1 cellular context compared by ENCODE assay signal in the genomic region with DNA sequence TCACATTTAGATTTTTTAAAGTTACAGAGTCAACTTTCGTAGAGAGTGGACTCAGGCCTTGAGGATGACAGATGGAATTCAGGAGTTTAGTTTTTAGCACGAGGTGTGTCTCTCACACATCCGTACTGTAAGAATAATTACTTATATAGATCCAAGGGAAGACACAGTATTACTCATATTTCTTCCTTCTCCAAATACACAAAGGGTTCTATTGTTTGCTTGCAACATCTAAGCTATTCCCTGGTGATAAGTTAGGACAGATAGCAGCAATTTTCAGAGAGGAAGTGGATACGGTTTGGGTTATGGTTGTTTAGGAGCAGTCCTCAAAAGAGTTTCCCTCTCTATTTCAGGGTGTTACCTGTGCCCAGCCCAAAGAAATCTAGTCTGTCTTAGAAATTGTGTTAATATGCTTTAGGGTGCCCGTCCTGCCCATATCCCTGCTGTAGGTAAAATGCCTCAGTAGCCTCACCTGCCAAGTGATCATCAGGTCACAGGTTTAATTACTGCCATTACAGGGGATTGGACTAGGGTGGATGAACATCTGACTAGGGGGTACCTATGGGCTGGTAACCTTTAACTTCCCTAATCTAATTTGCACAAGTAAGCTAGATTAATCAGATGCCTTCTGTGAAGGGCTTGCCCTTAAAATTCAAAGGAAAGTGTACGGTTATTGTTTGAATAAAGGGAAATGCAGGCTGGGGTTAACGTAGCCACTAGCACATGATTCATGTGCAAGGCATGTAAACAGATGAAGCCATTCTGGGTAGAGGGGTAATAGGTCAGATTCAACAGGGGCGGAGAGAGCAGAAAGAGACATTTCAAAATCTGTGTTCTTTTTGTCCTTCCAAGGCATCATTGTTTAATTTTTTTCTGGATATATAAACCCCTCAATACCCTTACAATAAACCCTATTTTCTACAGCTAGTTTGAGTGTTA.
TF ChIP-seq lines count a peak whose summit lies in the region.

No MANE protein-coding gene starts in this region.

TF ChIP-seq in SK-N-SH, 30 proteins besides CTCF, POLR2A, EP300 and RAD21 (continued from another document):
- TF ChIP-seq, protein P1, sequence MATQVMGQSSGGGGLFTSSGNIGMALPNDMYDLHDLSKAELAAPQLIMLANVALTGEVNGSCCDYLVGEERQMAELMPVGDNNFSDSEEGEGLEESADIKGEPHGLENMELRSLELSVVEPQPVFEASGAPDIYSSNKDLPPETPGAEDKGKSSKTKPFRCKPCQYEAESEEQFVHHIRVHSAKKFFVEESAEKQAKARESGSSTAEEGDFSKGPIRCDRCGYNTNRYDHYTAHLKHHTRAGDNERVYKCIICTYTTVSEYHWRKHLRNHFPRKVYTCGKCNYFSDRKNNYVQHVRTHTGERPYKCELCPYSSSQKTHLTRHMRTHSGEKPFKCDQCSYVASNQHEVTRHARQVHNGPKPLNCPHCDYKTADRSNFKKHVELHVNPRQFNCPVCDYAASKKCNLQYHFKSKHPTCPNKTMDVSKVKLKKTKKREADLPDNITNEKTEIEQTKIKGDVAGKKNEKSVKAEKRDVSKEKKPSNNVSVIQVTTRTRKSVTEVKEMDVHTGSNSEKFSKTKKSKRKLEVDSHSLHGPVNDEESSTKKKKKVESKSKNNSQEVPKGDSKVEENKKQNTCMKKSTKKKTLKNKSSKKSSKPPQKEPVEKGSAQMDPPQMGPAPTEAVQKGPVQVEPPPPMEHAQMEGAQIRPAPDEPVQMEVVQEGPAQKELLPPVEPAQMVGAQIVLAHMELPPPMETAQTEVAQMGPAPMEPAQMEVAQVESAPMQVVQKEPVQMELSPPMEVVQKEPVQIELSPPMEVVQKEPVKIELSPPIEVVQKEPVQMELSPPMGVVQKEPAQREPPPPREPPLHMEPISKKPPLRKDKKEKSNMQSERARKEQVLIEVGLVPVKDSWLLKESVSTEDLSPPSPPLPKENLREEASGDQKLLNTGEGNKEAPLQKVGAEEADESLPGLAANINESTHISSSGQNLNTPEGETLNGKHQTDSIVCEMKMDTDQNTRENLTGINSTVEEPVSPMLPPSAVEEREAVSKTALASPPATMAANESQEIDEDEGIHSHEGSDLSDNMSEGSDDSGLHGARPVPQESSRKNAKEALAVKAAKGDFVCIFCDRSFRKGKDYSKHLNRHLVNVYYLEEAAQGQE (IDR thresholded peaks at IDR 0.05; ENCODE audit: low read depth, low read length): no peak
- TF ChIP-seq GATA2 (CRISPR knock-in tag; IDR thresholded peaks at IDR 0.05) (no peak), GABPA (IDR thresholded peaks at IDR 0.05; ENCODE audit: low read depth) (no peak), MEF2A (IDR thresholded peaks at IDR 0.05; ENCODE audit: borderline replicate concordance, low read depth) (no peak), NFIC (IDR thresholded peaks at IDR 0.05; ENCODE audit: borderline replicate concordance) (no peak), EZH2phosphoT487 (IDR thresholded peaks at IDR 0.05; ENCODE audit: borderline replicate concordance, low read depth) (no peak), RXRA (IDR thresholded peaks at IDR 0.05; ENCODE audit: borderline replicate concordance, low read depth) (0 out of 2 replicates have a peak, but pooled peaks have one; percentile 42), JUND (IDR thresholded peaks at IDR 0.05) (peak; percentile 50)
- TF ChIP-seq, protein P2, sequence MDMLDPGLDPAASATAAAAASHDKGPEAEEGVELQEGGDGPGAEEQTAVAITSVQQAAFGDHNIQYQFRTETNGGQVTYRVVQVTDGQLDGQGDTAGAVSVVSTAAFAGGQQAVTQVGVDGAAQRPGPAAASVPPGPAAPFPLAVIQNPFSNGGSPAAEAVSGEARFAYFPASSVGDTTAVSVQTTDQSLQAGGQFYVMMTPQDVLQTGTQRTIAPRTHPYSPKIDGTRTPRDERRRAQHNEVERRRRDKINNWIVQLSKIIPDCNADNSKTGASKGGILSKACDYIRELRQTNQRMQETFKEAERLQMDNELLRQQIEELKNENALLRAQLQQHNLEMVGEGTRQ (IDR thresholded peaks at IDR 0.05; ENCODE audit: borderline replicate concordance, low read depth, low read length): no peak
- TF ChIP-seq, protein P3, sequence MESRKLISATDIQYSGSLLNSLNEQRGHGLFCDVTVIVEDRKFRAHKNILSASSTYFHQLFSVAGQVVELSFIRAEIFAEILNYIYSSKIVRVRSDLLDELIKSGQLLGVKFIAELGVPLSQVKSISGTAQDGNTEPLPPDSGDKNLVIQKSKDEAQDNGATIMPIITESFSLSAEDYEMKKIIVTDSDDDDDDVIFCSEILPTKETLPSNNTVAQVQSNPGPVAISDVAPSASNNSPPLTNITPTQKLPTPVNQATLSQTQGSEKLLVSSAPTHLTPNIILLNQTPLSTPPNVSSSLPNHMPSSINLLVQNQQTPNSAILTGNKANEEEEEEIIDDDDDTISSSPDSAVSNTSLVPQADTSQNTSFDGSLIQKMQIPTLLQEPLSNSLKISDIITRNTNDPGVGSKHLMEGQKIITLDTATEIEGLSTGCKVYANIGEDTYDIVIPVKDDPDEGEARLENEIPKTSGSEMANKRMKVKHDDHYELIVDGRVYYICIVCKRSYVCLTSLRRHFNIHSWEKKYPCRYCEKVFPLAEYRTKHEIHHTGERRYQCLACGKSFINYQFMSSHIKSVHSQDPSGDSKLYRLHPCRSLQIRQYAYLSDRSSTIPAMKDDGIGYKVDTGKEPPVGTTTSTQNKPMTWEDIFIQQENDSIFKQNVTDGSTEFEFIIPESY (IDR thresholded peaks at IDR 0.05; ENCODE audit: borderline replicate concordance, low read depth): no peak
- TF ChIP-seq, protein P4, sequence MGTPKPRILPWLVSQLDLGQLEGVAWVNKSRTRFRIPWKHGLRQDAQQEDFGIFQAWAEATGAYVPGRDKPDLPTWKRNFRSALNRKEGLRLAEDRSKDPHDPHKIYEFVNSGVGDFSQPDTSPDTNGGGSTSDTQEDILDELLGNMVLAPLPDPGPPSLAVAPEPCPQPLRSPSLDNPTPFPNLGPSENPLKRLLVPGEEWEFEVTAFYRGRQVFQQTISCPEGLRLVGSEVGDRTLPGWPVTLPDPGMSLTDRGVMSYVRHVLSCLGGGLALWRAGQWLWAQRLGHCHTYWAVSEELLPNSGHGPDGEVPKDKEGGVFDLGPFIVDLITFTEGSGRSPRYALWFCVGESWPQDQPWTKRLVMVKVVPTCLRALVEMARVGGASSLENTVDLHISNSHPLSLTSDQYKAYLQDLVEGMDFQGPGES (IDR thresholded peaks at IDR 0.05; ENCODE audit: low read depth, low read length): no peak
- TF ChIP-seq, protein P5, sequence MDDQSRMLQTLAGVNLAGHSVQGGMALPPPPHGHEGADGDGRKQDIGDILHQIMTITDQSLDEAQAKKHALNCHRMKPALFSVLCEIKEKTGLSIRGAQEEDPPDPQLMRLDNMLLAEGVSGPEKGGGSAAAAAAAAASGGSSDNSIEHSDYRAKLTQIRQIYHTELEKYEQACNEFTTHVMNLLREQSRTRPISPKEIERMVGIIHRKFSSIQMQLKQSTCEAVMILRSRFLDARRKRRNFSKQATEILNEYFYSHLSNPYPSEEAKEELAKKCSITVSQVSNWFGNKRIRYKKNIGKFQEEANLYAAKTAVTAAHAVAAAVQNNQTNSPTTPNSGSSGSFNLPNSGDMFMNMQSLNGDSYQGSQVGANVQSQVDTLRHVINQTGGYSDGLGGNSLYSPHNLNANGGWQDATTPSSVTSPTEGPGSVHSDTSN (IDR thresholded peaks at IDR 0.05): no peak; the same call in 1 of the 2 replicates
